Comparison of ENCODE assay signal across 10 cellular contexts in genomic region chr22:29782061-29782845, GRCh38. TPM values are rescaled to one million over a fixed set of nuclear protein-coding genes. Genes with fewer than 3 reads are reported as not detected.
A peak's percentile ranks its signal among the peaks of the same experiment; 100 is the strongest.
DNase-seq lines count a peak whose midpoint lies in the region; ATAC-seq, FAIRE-seq and TF ChIP-seq lines count a peak whose summit lies in the region.
"Had no signal": no experiment of that assay in that cellular context is flagged by ENCODE, and none has a peak within 500 bp of the region (broad histone marks: within the 10 kb centered on the region; RNA-seq: fewer than 3 reads in every experiment).

No MANE protein-coding gene starts in this region.

- no peaks in the 10 kb centered on the region for H3K79me2 ChIP-seq in mesendoderm (ENCODE audit: control insufficient read depth, insufficient read depth, low read length)

- H2BK5ac ChIP-seq in mesendoderm (ENCODE audit: low read length), result no peak overlapping the region

- H3K4me2 ChIP-seq in mesendoderm (ENCODE audit: low read length), result no peak overlapping the region

- no peak overlapping the region for H4K8ac ChIP-seq in mesendoderm (ENCODE audit: low read depth, low read length)

- TF ChIP-seq POLR2A in esophagus squamous epithelium (IDR thresholded peaks at IDR 0.05), result no peak
- no peak for TF ChIP-seq POLR2A in transverse colon (IDR thresholded peaks at IDR 0.05)

- no peak overlapping the region for H3K18ac ChIP-seq in mesendoderm (ENCODE audit: low read length)

- no peak overlapping the region for H3K4me3 Mint-ChIP-seq in activated CD8-positive, alpha-beta memory T cell treated with anti-CD3 and anti-CD28 coated beads, Interleukin-2, amount 10 ng/mL, durations not matched to agents 7 days and 5 days
- H3K4me3 Mint-ChIP-seq: activated naive CD8-positive, alpha-beta T cell had no signal

- no peak overlapping the region for H3K27ac Mint-ChIP-seq in activated CD8-positive, alpha-beta memory T cell treated with anti-CD3 and anti-CD28 coated beads, Interleukin-2, amount 10 ng/mL, durations not matched to agents 7 days and 5 days
- H3K27ac Mint-ChIP-seq: activated naive CD8-positive, alpha-beta T cell had no signal

- CTCF ChIA-PET in activated CD8-positive, alpha-beta memory T cell treated with anti-CD3 and anti-CD28 coated beads, Interleukin-2, amount 10 ng/mL, durations not matched to agents 7 days and 5 days (lab: Charles Lee), result interaction anchor here (0.5 kb wide), 1 partner anchor 791 kb away, joined by 3 read pairs; no protein-coding TSS in a partner anchor

- DNase-seq in RCC 7860 (ENCODE audit: low spot score) (peak; percentile 19), esophagus squamous epithelium (lab: John Stamatoyannopoulos, UW) (no peak), transverse colon (peak; percentile 74), CD1c-positive myeloid dendritic cell (ENCODE audit: extremely low spot score) (no peak), mesendoderm (no peak)
- no peak for DNase-seq in activated CD8-positive, alpha-beta memory T cell treated with anti-CD3 and anti-CD28 coated beads, Interleukin-2, amount 10 ng/mL, durations not matched to agents 7 days and 5 days
- DNase-seq in activated CD8-positive, alpha-beta memory T cell treated with anti-CD3 and anti-CD28 coated beads, Interleukin-2, amount 50 U/mL, for 4 hours, result no peak
- DNase-seq: stimulated activated CD4-positive, alpha-beta T cell treated with anti-CD3 and anti-CD28 coated beads, Interleukin-4, amount 100 ng/mL, for 1 hour had no signal

- peak overlapping the region; percentile 56 for H3K9ac ChIP-seq in mucosa of stomach (ENCODE audit: low read length)
- no peak overlapping the region for H3K9ac ChIP-seq in mesendoderm (ENCODE audit: low read length)

- H3K27ac ChIP-seq in esophagus squamous epithelium (peak overlapping the region; percentile 66 to 80 (median 75)), transverse colon (peak overlapping the region; percentile 19 to 70 (median 50)), mesendoderm (ENCODE audit: low read depth, low read length) (no peak overlapping the region)

- no peak for FAIRE-seq in RCC 7860 (lab: Jason Lieb, UNC)

- intact Hi-C loops in esophagus squamous epithelium (cut with DNase I), result no loop called here
- intact Hi-C loops in transverse colon (cut with DNase I; ENCODE audit: low total_unique reads), result no loop called here

- ATAC-seq in activated CD8-positive, alpha-beta memory T cell treated with anti-CD3 and anti-CD28 coated beads, Interleukin-2, amount 10 ng/mL, durations not matched to agents 7 days and 5 days, result no peak

- TF ChIP-seq EP300 in transverse colon (IDR thresholded peaks at IDR 0.05; ENCODE audit: low read depth), result no peak

- H3K9me3 ChIP-seq in esophagus squamous epithelium, result no peaks in the 10 kb centered on the region
- H3K9me3 ChIP-seq in mucosa of stomach (ENCODE audit: control insufficient read depth, low read length), result no peaks in the 10 kb centered on the region
- H3K9me3 ChIP-seq in transverse colon, result no peaks in the 10 kb centered on the region

- H3K4me3 ChIP-seq in esophagus squamous epithelium, result no peak overlapping the region
- H3K4me3 ChIP-seq in mucosa of stomach (ENCODE audit: low read length), result no peak overlapping the region
- H3K4me3 ChIP-seq in transverse colon, result no peak overlapping the region
- no peak overlapping the region for H3K4me3 ChIP-seq in mesendoderm (ENCODE audit: low read length)

- no peaks in the 10 kb centered on the region for H3K36me3 Mint-ChIP-seq in activated CD8-positive, alpha-beta memory T cell treated with anti-CD3 and anti-CD28 coated beads, Interleukin-2, amount 10 ng/mL, durations not matched to agents 7 days and 5 days

- H3K9me3 Mint-ChIP-seq in activated CD8-positive, alpha-beta memory T cell treated with anti-CD3 and anti-CD28 coated beads, Interleukin-2, amount 10 ng/mL, durations not matched to agents 7 days and 5 days (ENCODE audit: low read depth), result no peaks in the 10 kb centered on the region

- H3K4ac ChIP-seq in mesendoderm (ENCODE audit: low read depth, low read length), result no peak overlapping the region

- H3K27me3 ChIP-seq in esophagus squamous epithelium (no peaks in the 10 kb centered on the region), mucosa of stomach (ENCODE audit: control insufficient read depth, insufficient read depth, low read length) (no peaks in the 10 kb centered on the region), transverse colon (no peaks in the 10 kb centered on the region), mesendoderm (ENCODE audit: insufficient read depth, low read length, poor library complexity) (no peaks in the 10 kb centered on the region)

- no peak overlapping the region for H2AK5ac ChIP-seq in mesendoderm (ENCODE audit: low read length)

- WGBS in esophagus squamous epithelium, 2 donors, result 50 to 59% methylated on average over 2 to 6 of the region's 7 CpGs
- 47% methylated on average over 5 of the region's 7 CpGs; no CpG with 5 or more reads in 1 of the 2 donors for WGBS in transverse colon (ENCODE audit: low coverage in 1 of 2), 2 donors
- no CpG with 5 or more reads among the region's 7 CpGs for WGBS in mesendoderm (ENCODE audit: extremely low coverage, insufficient coverage, low lambda C conversion rate)

- TF ChIP-seq CTCF in esophagus squamous epithelium (IDR thresholded peaks at IDR 0.05), result no peak
- TF ChIP-seq CTCF in transverse colon (IDR thresholded peaks at IDR 0.05), result no peak

- no peaks in the 10 kb centered on the region for H3K27me3 Mint-ChIP-seq in activated CD8-positive, alpha-beta memory T cell treated with anti-CD3 and anti-CD28 coated beads, Interleukin-2, amount 10 ng/mL, durations not matched to agents 7 days and 5 days
- H3K27me3 Mint-ChIP-seq: activated naive CD8-positive, alpha-beta T cell had no signal

- no peak overlapping the region for H2BK15ac ChIP-seq in mesendoderm (replicated peaks; ENCODE audit: low read depth)

- H3K4me1 ChIP-seq in esophagus squamous epithelium (peaks cover 30 to 87% (median 40%) of the 10 kb centered on the region in 3 donors), mucosa of stomach (ENCODE audit: control insufficient read depth, insufficient read depth, low read length) (peaks cover 69% of the 10 kb centered on the region), transverse colon (peaks cover 6 to 31% (median 20%) of the 10 kb centered on the region in 4 donors), mesendoderm (ENCODE audit: control insufficient read depth, low read depth, low read length) (no peaks in the 10 kb centered on the region)

- H3K23ac ChIP-seq in mesendoderm (ENCODE audit: low read length), result no peak overlapping the region

- H3K79me1 ChIP-seq in mesendoderm (ENCODE audit: low read length), result no peaks in the 10 kb centered on the region

- H3K36me3 ChIP-seq in esophagus squamous epithelium (no peaks in the 10 kb centered on the region), mucosa of stomach (ENCODE audit: control insufficient read depth, insufficient read depth, low read length) (no peaks in the 10 kb centered on the region), transverse colon (no peaks in the 10 kb centered on the region), mesendoderm (ENCODE audit: control insufficient read depth, insufficient read depth, low read length) (no peaks in the 10 kb centered on the region)

- no peak overlapping the region for H4K5ac ChIP-seq in mesendoderm (ENCODE audit: low read length)

- H3K56ac ChIP-seq in mesendoderm (ENCODE audit: low read length), result no peak overlapping the region

- in situ Hi-C loops in transverse colon (cut with MboI; ENCODE audit: low pct_ligation_motif_present in 1 of 4, low pct_unique_long_range_greater_than_20kb in 1 of 4, low sequenced_read_pairs in 3 of 4), result no loop called here

- H3K4me1 Mint-ChIP-seq in activated CD8-positive, alpha-beta memory T cell treated with anti-CD3 and anti-CD28 coated beads, Interleukin-2, amount 10 ng/mL, durations not matched to agents 7 days and 5 days, result no peaks in the 10 kb centered on the region

- no peak overlapping the region for H2BK120ac ChIP-seq in mesendoderm (ENCODE audit: low read depth, low read length)

RNA-seq across cellular contexts. Expression of gene UQCR10, which starts 15.1 kb away (rescaled TPM):
- total RNA-seq in esophagus squamous epithelium (10 to 100 TPM; 50.7 to 94.8 (median 65.0) TPM), transverse colon (100 to 1,000 TPM in 1 of 4 donors, 10 to 100 TPM in 3; 22.4 to 139 (median 47.3) TPM)
- total RNA-seq in activated CD8-positive, alpha-beta memory T cell treated with anti-CD3 and anti-CD28 coated beads, Interleukin-2, amount 10 ng/mL, durations not matched to agents 7 days and 5 days, result 10 to 100 TPM; 94.2 to 94.9 TPM
- 135 TPM for polyA plus RNA-seq in mesendoderm (2013, experiment 1 of 2)
- 136 TPM for polyA plus RNA-seq in mesendoderm (2013, experiment 2 of 2)

RNA-seq across cellular contexts. Expression of gene ZMAT5, which starts 15.4 kb away (rescaled TPM):
- total RNA-seq in esophagus squamous epithelium (10 to 100 TPM; 10.1 to 43.8 (median 18.1) TPM), transverse colon (10 to 100 TPM in 3 of 4 donors, not detected in 1; 13.8 to 20.2 (median 19.1) TPM)
- total RNA-seq in activated CD8-positive, alpha-beta memory T cell treated with anti-CD3 and anti-CD28 coated beads, Interleukin-2, amount 10 ng/mL, durations not matched to agents 7 days and 5 days, result 10 to 100 TPM; 18.3 to 24.3 TPM
- 10.6 TPM for polyA plus RNA-seq in mesendoderm (2013, experiment 1 of 2)
- polyA plus RNA-seq in mesendoderm (2013, experiment 2 of 2), result 11.3 TPM

RNA-seq across cellular contexts. Expression of gene ASCC2, which starts 55.8 kb away (rescaled TPM):
- 10 to 100 TPM; 47.5 to 99.7 (median 57.8) TPM for total RNA-seq in esophagus squamous epithelium
- 10 to 100 TPM; 46.8 to 69.4 (median 62.2) TPM for total RNA-seq in transverse colon
- total RNA-seq in activated CD8-positive, alpha-beta memory T cell treated with anti-CD3 and anti-CD28 coated beads, Interleukin-2, amount 10 ng/mL, durations not matched to agents 7 days and 5 days, result 10 to 100 TPM; 84.4 to 90.2 TPM
- 40.2 TPM for polyA plus RNA-seq in mesendoderm (2013, experiment 1 of 2)
- 41.6 TPM for polyA plus RNA-seq in mesendoderm (2013, experiment 2 of 2)

Comparison
In these comparisons a context has a peak if more than half of its experiments do, and no peak if none do; other contexts are left out.
1. DNase-seq: peak in RCC 7860 (single experiment) and transverse colon (single experiment); none in esophagus squamous epithelium (single experiment), activated CD8-positive, alpha-beta memory T cell treated with anti-CD3 and anti-CD28 coated beads, Interleukin-2, amount 10 ng/mL, durations not matched to agents 7 days and 5 days (single experiment), CD1c-positive myeloid dendritic cell (single experiment), mesendoderm (single experiment) and activated CD8-positive, alpha-beta memory T cell treated with anti-CD3 and anti-CD28 coated beads, Interleukin-2, amount 50 U/mL, for 4 hours (single experiment).